In the genomic region with DNA sequence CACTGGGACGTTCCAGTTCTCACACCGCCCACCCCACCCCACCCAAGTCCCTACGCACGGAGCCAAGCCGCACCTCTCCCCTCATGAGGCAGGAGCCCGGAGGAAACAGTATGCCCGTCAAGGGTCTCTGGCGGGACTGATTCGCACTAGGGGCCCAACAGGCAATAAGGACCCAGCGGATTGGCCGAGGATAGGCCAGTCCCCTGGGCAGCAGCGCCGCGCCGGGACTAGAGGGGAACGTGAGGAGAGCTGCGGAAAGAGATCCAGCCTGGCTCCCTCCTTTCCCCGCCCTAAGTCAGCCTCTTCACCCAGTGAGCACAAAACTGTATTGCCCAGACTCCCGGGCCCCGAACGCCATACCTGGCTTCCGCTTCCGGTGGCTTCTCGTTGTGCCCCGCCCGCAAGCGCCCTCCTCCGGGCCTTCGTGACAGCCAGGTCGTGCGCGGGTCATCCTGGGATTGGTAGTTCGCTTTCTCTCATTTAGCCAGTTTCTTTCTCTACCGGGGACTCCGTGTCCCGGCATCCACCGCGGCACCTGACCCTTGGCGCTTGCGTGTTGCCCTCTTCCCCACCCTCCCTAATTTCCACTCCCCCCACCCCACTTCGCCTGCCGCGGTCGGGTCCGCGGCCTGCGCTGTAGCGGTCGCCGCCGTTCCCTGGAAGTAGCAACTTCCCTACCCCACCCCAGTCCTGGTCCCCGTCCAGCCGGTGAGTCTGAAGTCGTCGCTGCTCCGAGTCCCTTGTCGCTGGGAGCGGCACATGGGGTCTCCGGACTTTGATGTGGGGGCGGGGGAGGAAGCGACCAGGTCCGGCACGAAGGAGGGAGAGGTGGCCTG, we compare ENCODE assay signal across 8 cellular contexts. TPM values are rescaled to one million over a fixed set of nuclear protein-coding genes. Genes with fewer than 3 reads are reported as not detected.
A peak's percentile ranks its signal among the peaks of the same experiment; 100 is the strongest.
DNase-seq lines count a peak whose midpoint lies in the region; ATAC-seq and TF ChIP-seq lines count a peak whose summit lies in the region.

A gene (plus strand): TSS at position 580 of the 836 bp plus-strand sequence. CDS start 752 bp downstream, outside the sequence.

- H3K4me1 ChIP-seq in trophoblast cell (ENCODE audit: control insufficient read depth in 1 of 2, insufficient read depth in 2 of 2, low read length in 2 of 2) (peaks cover 11 to 14% of the 10 kb centered on the region in 2 experiments), transverse colon (peaks cover 23 to 55% (median 30%) of the 10 kb centered on the region in 4 donors)

- peak within 1 kb of the TSS; percentile 79 for H2BK120ac ChIP-seq in trophoblast cell (ENCODE audit: insufficient read depth, low read length, poor library complexity)

- TF ChIP-seq EP300 in transverse colon (IDR thresholded peaks at IDR 0.05; ENCODE audit: low read depth): no peak

- H3K23ac ChIP-seq in trophoblast cell (ENCODE audit: low read length): no peak within 1 kb of the TSS

- intact Hi-C loops in Right ventricle myocardium superior (cut with DNase I) (no loop called here), transverse colon (cut with DNase I; ENCODE audit: low total_unique reads) (no loop called here)

- peak; percentile 94 for TF ChIP-seq POLR2A in transverse colon (IDR thresholded peaks at IDR 0.05)

- H3K14ac ChIP-seq in trophoblast cell (ENCODE audit: low read length): peak within 1 kb of the TSS; percentile 89

- peak within 1 kb of the TSS; percentile 95 for H4K8ac ChIP-seq in trophoblast cell (ENCODE audit: low read depth, low read length)

- peak within 1 kb of the TSS; percentile 54 for H2AFZ ChIP-seq in trophoblast cell (ENCODE audit: insufficient read depth, low read length, poor library complexity)

- H3K36me3 ChIP-seq in trophoblast cell (ENCODE audit: control insufficient read depth in 1 of 2, insufficient read depth in 2 of 2, low read length in 2 of 2) (peaks cover 35 to 49% of the 10 kb centered on the region in 2 experiments), transverse colon (peaks cover 0 to 43% (median 20%) of the 10 kb centered on the region in 4 donors)

- peak within 1 kb of the TSS; percentile 83 for H3K4ac ChIP-seq in trophoblast cell (ENCODE audit: low read depth, low read length)

- TF ChIP-seq CTCF in GM12865 (IDR thresholded peaks at IDR 0.05; ENCODE audit: insufficient read depth, low read depth, low read length, missing control alignments) (no peak), transverse colon (IDR thresholded peaks at IDR 0.05) (no peak)

- H3K27me3 ChIP-seq in trophoblast cell (ENCODE audit: insufficient read depth, low read length) (no peaks in the 10 kb centered on the region), transverse colon (no peaks in the 10 kb centered on the region)

- peak within 1 kb of the TSS; percentile 93 for H3K4me2 ChIP-seq in trophoblast cell (ENCODE audit: low read length)

- no peaks in the 10 kb centered on the region for H3K9me3 ChIP-seq in trophoblast cell (ENCODE audit: insufficient read depth, low read depth, low read length)
- no peaks in the 10 kb centered on the region for H3K9me3 ChIP-seq in transverse colon

- ATAC-seq in HG02759 (IDR thresholded peaks at IDR 0.05; ENCODE audit: unreplicated experiment) (peak; percentile 80), Right ventricle myocardium superior (ENCODE audit: poor library complexity) (peak; percentile 91)

- H3K9ac ChIP-seq in trophoblast cell (ENCODE audit: low read length): peak within 1 kb of the TSS; percentile 91

- H3K79me2 ChIP-seq in trophoblast cell (ENCODE audit: control insufficient read depth, insufficient read depth, low read length, poor library complexity): peaks cover 17% of the 10 kb centered on the region

- H2AK5ac ChIP-seq in trophoblast cell (ENCODE audit: low read length): peak within 1 kb of the TSS; percentile 66

- H2BK5ac ChIP-seq in trophoblast cell (ENCODE audit: low read depth, low read length, poor library complexity): peak within 1 kb of the TSS; percentile 79

- no CpG with 5 or more reads among the region's 63 CpGs for WGBS in trophoblast cell (ENCODE audit: extremely low coverage, insufficient coverage, insufficient read length)
- WGBS in transverse colon (ENCODE audit: low coverage in 1 of 2), 2 donors: 1% methylated on average over 53 of the region's 63 CpGs; no CpG with 5 or more reads in 1 of the 2 donors

- peak within 1 kb of the TSS; percentile 79 for H3K18ac ChIP-seq in trophoblast cell (ENCODE audit: low read length)

- peak within 1 kb of the TSS; percentile 96 for H3K4me3 ChIP-seq in GM12865 (ENCODE audit: low read depth, low read length)
- H3K4me3 ChIP-seq in trophoblast cell (ENCODE audit: low read depth, low read length): peak within 1 kb of the TSS; percentile 96
- peak within 1 kb of the TSS; percentile 76 to 96 (median 92) for H3K4me3 ChIP-seq in transverse colon

- peak within 1 kb of the TSS; percentile 94 for H4K91ac ChIP-seq in trophoblast cell (ENCODE audit: low read depth, low read length)

- peak within 1 kb of the TSS; percentile 93 for H3K27ac ChIP-seq in trophoblast cell (ENCODE audit: low read depth, low read length)
- peak within 1 kb of the TSS; percentile 93 to 99 (median 98) for H3K27ac ChIP-seq in transverse colon

- in situ Hi-C loops in transverse colon (cut with MboI; ENCODE audit: low pct_ligation_motif_present in 1 of 4, low pct_unique_long_range_greater_than_20kb in 1 of 4, low sequenced_read_pairs in 3 of 4): no loop called here

- peaks cover 19% of the 10 kb centered on the region for H3K79me1 ChIP-seq in trophoblast cell (ENCODE audit: low read length)

- H2BK12ac ChIP-seq in trophoblast cell (ENCODE audit: low read length): peak within 1 kb of the TSS; percentile 18

- H4K12ac ChIP-seq in trophoblast cell (ENCODE audit: low read depth, low read length): peak within 1 kb of the TSS; percentile 79

- DNase-seq in GM12865 (ENCODE audit: low read depth) (peak; percentile 98), NCI-H1417 (lab: John Stamatoyannopoulos, UW) (peak; percentile 95 to 98 (median 95)), SW 1271 (lab: John Stamatoyannopoulos, UW) (peak; percentile 96 to 99), Right ventricle myocardium superior (peak; percentile 99), trophoblast cell (peak; percentile 99), transverse colon (peak; percentile 99)
- peak; percentile 97 for DNase-seq in activated naive CD8-positive, alpha-beta T cell treated with anti-CD3 and anti-CD28 coated beads, Interleukin-2, amount 50 U/mL, for 16 hours (ENCODE audit: low read depth, low spot score)

RNA-seq across cellular contexts. Expression of the gene that starts here (rescaled TPM):
- total RNA-seq in Right ventricle myocardium superior (95.1 TPM), transverse colon (100 to 1,000 TPM; 182 to 231 (median 210) TPM)
- 297 and 298 TPM in 2 replicates for polyA plus RNA-seq in trophoblast cell (2013)

Comparison
In these comparisons a context has a peak if more than half of its experiments do, and no peak if none do; other contexts are left out.
1. Peak in every context shown above with its lines: DNase-seq, ATAC-seq, H3K4me3 ChIP-seq and H3K27ac ChIP-seq.